Comparison of ENCODE assay signal across 9 cellular contexts in the genomic region with DNA sequence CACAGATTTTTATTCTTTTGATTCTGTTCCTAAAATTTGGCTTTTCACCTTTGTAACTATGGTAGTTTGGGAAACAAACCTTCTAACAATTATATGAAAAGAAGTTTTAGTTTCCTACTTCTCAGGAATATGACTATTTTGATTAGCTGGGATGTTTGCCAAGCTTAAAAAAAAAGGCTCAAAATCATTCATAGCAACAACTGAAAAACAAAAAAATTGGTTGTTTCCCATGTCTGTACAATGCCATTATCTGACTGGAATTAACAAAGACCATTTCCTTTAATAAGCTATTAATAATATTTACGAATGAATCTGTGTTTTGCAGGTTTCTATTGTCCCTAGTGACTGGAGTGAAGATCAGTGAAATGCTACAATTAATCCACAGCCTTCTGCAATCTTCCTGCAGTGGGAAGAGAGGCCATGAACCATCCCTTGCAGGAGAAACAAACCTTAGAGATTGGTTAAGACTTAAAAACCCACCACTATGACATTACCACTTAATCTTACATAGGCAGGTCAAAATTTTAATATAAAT. TPM values are rescaled to one million over a fixed set of nuclear protein-coding genes. Genes with fewer than 3 reads are reported as not detected.
DNase-seq lines count a peak whose midpoint lies in the region; ATAC-seq, FAIRE-seq and TF ChIP-seq lines count a peak whose summit lies in the region.
"Had no signal": no experiment of that assay in that cellular context is flagged by ENCODE, and none has a peak within 500 bp of the region (broad histone marks: within the 10 kb centered on the region; RNA-seq: fewer than 3 reads in every experiment).

No MANE protein-coding gene starts in this region.

- no peak overlapping the region for H3K27ac ChIP-seq in CD8-positive, alpha-beta T cell (ENCODE audit: low read depth, low read length)
- H3K27ac ChIP-seq in MM.1S (ENCODE audit: low read length) = no peak overlapping the region
- H3K27ac ChIP-seq in neural progenitor cell = no peak overlapping the region

- POLR2A ChIA-PET in CD8-positive, alpha-beta T cell (lab: Charles Lee) = interaction anchor here (1.2 to 2.2 kb wide), 4 partner anchors 10 to 120 kb away, joined by 3 to 7 read pairs (median 4); no protein-coding TSS in a partner anchor

- no peak overlapping the region for H3K4me3 ChIP-seq in CD8-positive, alpha-beta T cell (ENCODE audit: low read depth, low read length)
- H3K4me3 ChIP-seq in MM.1S (ENCODE audit: low read length) (no peak overlapping the region), neural progenitor cell (peak overlapping the region; percentile 85)

- peak overlapping the region; percentile 88; the same call in 1 of the 2 replicates for H3K4me2 ChIP-seq in MM.1S (ENCODE audit: low read depth, low read length)
- peak overlapping the region; percentile 100 for H3K4me2 ChIP-seq in neural progenitor cell

- no peaks in the 10 kb centered on the region for H3K36me3 ChIP-seq in CD8-positive, alpha-beta T cell (ENCODE audit: insufficient read depth, low read length)
- H3K36me3 ChIP-seq in MM.1S (replicated peaks; ENCODE audit: insufficient read depth, low read length) = 0 out of 2 replicates have a peak, but pooled peaks cover 9% of the 10 kb centered on the region
- H3K36me3 ChIP-seq in neural progenitor cell = peaks cover 13% of the 10 kb centered on the region

- H2AFZ ChIP-seq in MM.1S (ENCODE audit: low read length) = no peak overlapping the region
- H2AFZ ChIP-seq in neural progenitor cell (replicated peaks) = no peak overlapping the region

- ATAC-seq in CD8-positive, alpha-beta T cell = no peak

- intact Hi-C loops in CD8-positive, alpha-beta T cell (cut with DNase I, micrococcal nuclease) = loop anchor here in 1 of 2 experiments (10.0 kb wide), 1 partner anchor 396 kb away; no protein-coding TSS in a partner anchor

- FAIRE-seq in GM12891 (lab: Jason Lieb, UNC) = no peak

- peak overlapping the region; percentile 74 for H3K4me3 Mint-ChIP-seq in CD8-positive, alpha-beta T cell
- H3K4me3 Mint-ChIP-seq in neural progenitor cell = peak overlapping the region; percentile 64

- no peaks in the 10 kb centered on the region for H3K27me3 ChIP-seq in CD8-positive, alpha-beta T cell (ENCODE audit: insufficient read depth, low read length)
- H3K27me3 ChIP-seq in MM.1S (replicated peaks; ENCODE audit: insufficient read depth, low read length) (no peaks in the 10 kb centered on the region), neural progenitor cell (no peaks in the 10 kb centered on the region)

- H3K9ac ChIP-seq in MM.1S (ENCODE audit: low read length) = no peak overlapping the region
- peak overlapping the region; percentile 51 for H3K9ac ChIP-seq in neural progenitor cell

- peaks cover 37% of the 10 kb centered on the region for H3K36me3 Mint-ChIP-seq in CD8-positive, alpha-beta T cell
- H3K36me3 Mint-ChIP-seq in neural progenitor cell = peaks cover 43% of the 10 kb centered on the region

- no peaks in the 10 kb centered on the region for H3K9me2 ChIP-seq in MM.1S (replicated peaks; ENCODE audit: insufficient read depth, low read length)

- H3K4me1 Mint-ChIP-seq in CD8-positive, alpha-beta T cell (ENCODE audit: low read depth) = peaks cover 54% of the 10 kb centered on the region
- peaks cover 49% of the 10 kb centered on the region for H3K4me1 Mint-ChIP-seq in neural progenitor cell

- DNase-seq in CD8-positive, alpha-beta T cell = no peak
- DNase-seq in MM.1S (no peak), dermis blood vessel endothelial cell (peak; percentile 75), neural progenitor cell (ENCODE audit: low spot score) (no peak), mucosa of gallbladder (ENCODE audit: low spot score) (no peak), NCI-H146 treated with DMSO at 0.1 percent for 48 hours (lab: John Stamatoyannopoulos, UW; ENCODE audit: unreplicated experiment) (no peak), NCI-H1092 (lab: John Stamatoyannopoulos, UW) (no peak), GM12891 (ENCODE audit: insufficient read length, low spot score) (no peak)
- DNase-seq: NCI-H526 had no signal

- CTCF ChIA-PET in CD8-positive, alpha-beta T cell (lab: Charles Lee) = interaction anchor here (1.0 to 6.6 kb wide), 6 partner anchors 18 to 293 kb away, joined by 3 to 43 read pairs (median 4); no protein-coding TSS in a partner anchor

- H3K27ac Mint-ChIP-seq in CD8-positive, alpha-beta T cell = peak overlapping the region; percentile 86
- H3K27ac Mint-ChIP-seq in neural progenitor cell = peak overlapping the region; percentile 68

- H3K9me3 Mint-ChIP-seq in CD8-positive, alpha-beta T cell = peaks cover 16% of the 10 kb centered on the region
- no peaks in the 10 kb centered on the region for H3K9me3 Mint-ChIP-seq in neural progenitor cell

- H3F3A ChIP-seq in MM.1S (ENCODE audit: insufficient read depth, low read length) (peaks cover 17% of the 10 kb centered on the region), neural progenitor cell (ENCODE audit: low read depth) (peaks cover 31% of the 10 kb centered on the region)

- H3K27me3 Mint-ChIP-seq in CD8-positive, alpha-beta T cell (ENCODE audit: low read depth) = no peaks in the 10 kb centered on the region
- H3K27me3 Mint-ChIP-seq in neural progenitor cell (ENCODE audit: insufficient read depth, low read depth) = peaks cover 2% of the 10 kb centered on the region

- H3K9me3 ChIP-seq in CD8-positive, alpha-beta T cell (ENCODE audit: low read length) = peaks cover 22% of the 10 kb centered on the region
- H3K9me3 ChIP-seq in MM.1S (replicated peaks; ENCODE audit: insufficient read depth, low read length) (no peaks in the 10 kb centered on the region), neural progenitor cell (ENCODE audit: low read depth) (no peaks in the 10 kb centered on the region)

- no peak for TF ChIP-seq CTCF in CD8-positive, alpha-beta T cell (IDR thresholded peaks at IDR 0.05)
- TF ChIP-seq CTCF in MM.1S (IDR thresholded peaks at IDR 0.05; ENCODE audit: low read length) (no peak), neural progenitor cell (IDR thresholded peaks at IDR 0.05) (no peak)

- 0 out of 2 replicates have a peak, but pooled peaks cover 4% of the 10 kb centered on the region for H4K20me1 ChIP-seq in MM.1S (ENCODE audit: insufficient read depth, low read length)
- H4K20me1 ChIP-seq in neural progenitor cell (ENCODE audit: low read depth) = peaks cover 55% of the 10 kb centered on the region

- H3K4me1 ChIP-seq in CD8-positive, alpha-beta T cell (ENCODE audit: insufficient read depth, low read length) = peaks cover 31% of the 10 kb centered on the region
- H3K4me1 ChIP-seq in MM.1S (ENCODE audit: low read length) = peaks cover 38% of the 10 kb centered on the region
- peaks cover 45% of the 10 kb centered on the region for H3K4me1 ChIP-seq in neural progenitor cell

- peaks cover 57% of the 10 kb centered on the region for H3K79me2 ChIP-seq in MM.1S (ENCODE audit: low read length)
- peaks cover 69% of the 10 kb centered on the region for H3K79me2 ChIP-seq in neural progenitor cell (ENCODE audit: low read depth)

- no peak for TF ChIP-seq POLR2A in GM12891 (IDR thresholded peaks at IDR 0.05; ENCODE audit: low read depth, low read length)

TF ChIP-seq in GM12891, 5 proteins besides CTCF, POLR2A, EP300 and RAD21:
- TF ChIP-seq POU2F2 (IDR thresholded peaks at IDR 0.05; ENCODE audit: low read depth, low read length) (no peak), SPI1 (IDR thresholded peaks at IDR 0.05; ENCODE audit: low read depth, low read length) (no peak), TAF1 (IDR thresholded peaks at IDR 0.05; ENCODE audit: low read depth, low read length) (no peak), POLR2AphosphoS5 (IDR thresholded peaks at IDR 0.05; ENCODE audit: low read depth, low read length) (no peak), PAX5 (IDR thresholded peaks at IDR 0.05; ENCODE audit: insufficient read depth, low read length, severe bottlenecking) (no peak)

RNA-seq across cellular contexts. Expression of gene PURB, which starts 4.2 kb away (rescaled TPM):
- total RNA-seq in CD8-positive, alpha-beta T cell = 10 to 100 TPM; 16.3 to 16.5 TPM
- total RNA-seq in dermis blood vessel endothelial cell (18.5 and 30.9 TPM in 2 replicates), neural progenitor cell (ENCODE audit: low replicate concordance) (18.5 and 26.5 TPM in 2 replicates), mucosa of gallbladder (21.9 TPM)
- polyA plus RNA-seq in GM12891 (2012; ENCODE audit: low read depth, missing spikeins) = 6.8 TPM

RNA-seq across cellular contexts. Expression of gene H2AZ2, which starts 33.2 kb away (rescaled TPM):
- 100 to 1,000 TPM; 187 to 197 TPM for total RNA-seq in CD8-positive, alpha-beta T cell
- total RNA-seq in dermis blood vessel endothelial cell (158 and 274 TPM in 2 replicates), neural progenitor cell (ENCODE audit: low replicate concordance) (439 and 462 TPM in 2 replicates), mucosa of gallbladder (157 TPM)
- polyA plus RNA-seq in GM12891 (2012; ENCODE audit: low read depth, missing spikeins) = 136 TPM
